Comparison of ENCODE assay signal across 7 cellular contexts in the genomic region with DNA sequence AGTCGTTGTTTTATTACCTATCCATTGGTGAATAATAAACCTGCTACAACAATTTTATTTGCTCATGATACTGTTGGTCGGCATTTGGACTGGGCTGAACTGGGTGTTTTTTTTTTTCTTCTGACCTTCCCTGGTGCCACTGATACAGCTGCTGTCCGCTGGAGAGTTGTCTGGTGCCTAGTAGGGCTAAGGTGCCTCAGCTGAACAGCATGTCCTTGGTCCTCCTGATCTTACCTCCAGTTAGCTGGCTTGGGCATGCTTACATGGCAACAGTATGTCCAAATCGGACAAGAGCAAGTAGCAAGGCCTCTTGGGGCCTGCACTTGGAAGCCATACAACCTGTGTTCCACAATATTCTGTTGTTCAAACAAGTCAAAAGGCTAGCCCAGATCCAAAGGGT.
"Had no signal": no experiment of that assay in that cellular context is flagged by ENCODE, and none has a peak within 500 bp of the region (broad histone marks: within the 10 kb centered on the region; RNA-seq: fewer than 3 reads in every experiment).

No MANE protein-coding gene starts in this region.

- H3K9me3 ChIP-seq: HAP-1 had no signal

- H3K36me3 ChIP-seq: HAP-1 had no signal

- H3K4me3 Mint-ChIP-seq: HFFc6 had no signal

- DNase-seq: HFFc6, IMR-90, KG1 had no signal

- H3K4me3 ChIP-seq: GM23248, HAP-1, K562 had no signal

- H3K4me1 ChIP-seq: HAP-1 had no signal

- H2AFZ ChIP-seq: GM23248 had no signal

- H3K27ac Mint-ChIP-seq: HFFc6 had no signal

- H3K9ac ChIP-seq: GM23248 had no signal

- H3K27ac ChIP-seq: GM23248 had no signal

- ATAC-seq: HCT116, K562 had no signal
